ENCODE assay signal across 21 cellular contexts in the genomic region with DNA sequence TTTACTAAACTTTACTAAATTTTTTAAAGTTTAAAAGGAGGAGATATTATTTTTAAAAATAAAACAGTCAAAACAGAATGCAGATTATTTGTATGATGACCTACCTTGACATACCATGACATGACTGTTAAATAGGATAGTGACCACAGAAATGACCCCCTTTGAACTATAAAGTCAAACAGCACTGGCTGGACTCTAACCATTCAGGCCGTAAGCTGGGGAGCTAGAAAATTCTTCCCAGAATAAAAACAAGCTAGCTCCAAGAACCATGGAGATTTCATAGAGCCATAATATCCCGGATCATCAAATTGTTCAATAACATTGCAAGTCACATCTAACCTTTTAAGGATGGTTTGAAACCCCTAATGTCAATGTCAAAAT. TPM values are rescaled to one million over a fixed set of nuclear protein-coding genes. Genes with fewer than 3 reads are reported as not detected.
DNase-seq lines count a peak whose midpoint lies in the region; ATAC-seq and TF ChIP-seq lines count a peak whose summit lies in the region.
"Had no signal": no experiment of that assay in that cellular context is flagged by ENCODE, and none has a peak within 500 bp of the region (broad histone marks: within the 10 kb centered on the region; RNA-seq: fewer than 3 reads in every experiment).

No MANE protein-coding gene starts in this region.

- TF ChIP-seq CTCF in CD14-positive monocyte (IDR thresholded peaks at IDR 0.05), result no peak
- TF ChIP-seq CTCF in prostate gland (IDR thresholded peaks at IDR 0.05), result no peak

- peak overlapping the region; percentile 3; the same call in 1 of the 2 replicates for H3K4me3 ChIP-seq in Karpas-422 (ENCODE audit: low read length)
- H3K4me3 ChIP-seq in prostate gland, result no peak overlapping the region

- H3K27me3 Mint-ChIP-seq in CD14-positive monocyte (ENCODE audit: low read depth in 3 of 3) (no peaks in the 10 kb centered on the region), naive B cell (no peaks in the 10 kb centered on the region)
- no peaks in the 10 kb centered on the region for H3K27me3 Mint-ChIP-seq in activated T-helper 17 cell treated with anti-CD3 and anti-CD28 coated beads, Interleukin-2, amount 50 U/mL, for 72 hours

- H3K27me3 ChIP-seq in Karpas-422 (ENCODE audit: low read length) (no peaks in the 10 kb centered on the region), prostate gland (replicated peaks; ENCODE audit: insufficient read depth) (no peaks in the 10 kb centered on the region)

- H3K9me2 ChIP-seq in Karpas-422 (replicated peaks; ENCODE audit: insufficient read depth, low read length), result no peaks in the 10 kb centered on the region
- H3K9me2 ChIP-seq: SK-N-SH had no signal

- H3K27ac Mint-ChIP-seq in CD14-positive monocyte (peak overlapping the region; percentile 90 to 97 (median 94)), naive B cell (peak overlapping the region in 5 of 6 donors; percentile 53 to 94 (median 82))
- no peak overlapping the region for H3K27ac Mint-ChIP-seq in activated T-helper 17 cell treated with anti-CD3 and anti-CD28 coated beads, Interleukin-2, amount 50 U/mL, for 72 hours

- ATAC-seq in activated T-helper 17 cell treated with anti-CD3 and anti-CD28 coated beads, Interleukin-2, amount 50 U/mL, for 72 hours (replicated peaks), result no peak
- no peak for ATAC-seq in naive B cell (ENCODE audit: low read depth in 2 of 2)
- ATAC-seq: PC-3 had no signal

- H3K4me1 ChIP-seq in Karpas-422 (ENCODE audit: low read length), result peaks cover 24% of the 10 kb centered on the region
- H3K4me1 ChIP-seq in prostate gland (replicated peaks), result no peaks in the 10 kb centered on the region

- H3K9me3 Mint-ChIP-seq in CD14-positive monocyte, result no peaks in the 10 kb centered on the region
- H3K9me3 Mint-ChIP-seq in activated T-helper 17 cell treated with anti-CD3 and anti-CD28 coated beads, Interleukin-2, amount 50 U/mL, for 72 hours, result no peaks in the 10 kb centered on the region
- H3K9me3 Mint-ChIP-seq in naive B cell, result peaks cover 0 to 6% (median 0%) of the 10 kb centered on the region in 7 donors

- peak overlapping the region; percentile 57 for H3K4me2 ChIP-seq in Karpas-422 (ENCODE audit: low read depth, low read length, poor library complexity, severe bottlenecking)
- H3K4me2 ChIP-seq: KMS-11, SK-N-SH had no signal

- H3K4me3 Mint-ChIP-seq in CD14-positive monocyte, result peak overlapping the region in 1 of 2 donors; percentile 70
- peak overlapping the region; percentile 54 for H3K4me3 Mint-ChIP-seq in activated T-helper 17 cell treated with anti-CD3 and anti-CD28 coated beads, Interleukin-2, amount 50 U/mL, for 72 hours
- H3K4me3 Mint-ChIP-seq in naive B cell, result peak overlapping the region in 6 of 8 donors; percentile 56 to 82 (median 71)

- WGBS in prostate gland, result 98% methylated on average over 2 of the region's 2 CpGs

- H3K36me3 Mint-ChIP-seq in CD14-positive monocyte (no peaks in the 10 kb centered on the region), naive B cell (no peaks in the 10 kb centered on the region)
- no peaks in the 10 kb centered on the region for H3K36me3 Mint-ChIP-seq in activated T-helper 17 cell treated with anti-CD3 and anti-CD28 coated beads, Interleukin-2, amount 50 U/mL, for 72 hours (ENCODE audit: low read depth)

- no peak for TF ChIP-seq POLR2A in prostate gland (IDR thresholded peaks at IDR 0.05)

- intact Hi-C loops in CD14-positive monocyte (cut with micrococcal nuclease), result loop anchor here (5.0 to 10.0 kb wide), 2 partner anchors 47 to 55 kb away; a partner anchor contains a TSS
- intact Hi-C loops in prostate gland (cut with DNase I), result no loop called here

- H4K20me1 ChIP-seq in Karpas-422 (ENCODE audit: insufficient read depth, low read depth, low read length), result peaks cover 74% of the 10 kb centered on the region

- H3K27ac ChIP-seq in Karpas-422 (ENCODE audit: low read length), result peak overlapping the region; percentile 54; the same call in 1 of the 2 replicates
- no peak overlapping the region for H3K27ac ChIP-seq in prostate gland
- H3K27ac ChIP-seq: C4-2B, KMS-11 had no signal

- H3K9me3 ChIP-seq in Karpas-422 (ENCODE audit: low read length) (no peaks in the 10 kb centered on the region), prostate gland (no peaks in the 10 kb centered on the region)
- H3K9me3 ChIP-seq: SK-N-SH had no signal

- no peak overlapping the region for H2AFZ ChIP-seq in Karpas-422 (ENCODE audit: low read length)

- H3K4me1 Mint-ChIP-seq in CD14-positive monocyte (peaks cover 48% of the 10 kb centered on the region), naive B cell (peaks cover 38 to 52% (median 42%) of the 10 kb centered on the region in 3 donors)
- H3K4me1 Mint-ChIP-seq in activated T-helper 17 cell treated with anti-CD3 and anti-CD28 coated beads, Interleukin-2, amount 50 U/mL, for 72 hours, result peaks cover 26% of the 10 kb centered on the region

- DNase-seq in CD14-positive monocyte (ENCODE audit: low spot score), result no peak
- DNase-seq in Karpas-422, result no peak
- DNase-seq in naive B cell, result no peak
- DNase-seq in MV-4-11 (lab: John Stamatoyannopoulos, UW), result no peak
- no peak for DNase-seq in DMS114 treated with DMSO at 0.1 percent for 48 hours (lab: John Stamatoyannopoulos, UW; ENCODE audit: unreplicated experiment)
- no peak for DNase-seq in prostate gland (ENCODE audit: low spot score)
- no peak for DNase-seq in NOMO-1 (lab: John Stamatoyannopoulos, UW; ENCODE audit: unreplicated experiment in 2 of 2)
- DNase-seq: ACHN, DMS79 treated with DMSO at 0.1 percent for 48 hours, GOT3, HCEC 1CT, NCI-H1694, NCI-H2081, NCI-H2171 treated with DMSO at 0.1 percent for 48 hours, NCI-H526, PC-3, SHP77, SK-N-SH had no signal

- H3K36me3 ChIP-seq in Karpas-422 (ENCODE audit: insufficient read depth, low read length) (no peaks in the 10 kb centered on the region), prostate gland (no peaks in the 10 kb centered on the region)

- H3K79me2 ChIP-seq in Karpas-422 (ENCODE audit: low read length), result no peaks in the 10 kb centered on the region

- H3K9ac ChIP-seq in Karpas-422 (ENCODE audit: low read length), result no peak overlapping the region
- H3K9ac ChIP-seq: KMS-11, SK-N-SH had no signal

RNA-seq across cellular contexts. Expression of a gene that starts 50.3 kb away (rescaled TPM):
- 10 to 100 TPM in 1 of 2 donors, 1 to 10 TPM in 1; 7.9 to 10.1 TPM for polyA plus RNA-seq in CD14-positive monocyte
- 5.5 and 7.8 TPM in 2 replicates for total RNA-seq in Karpas-422 (2014; rRNA removed; shearing (Covaris generic); ENCODE audit: low replicate concordance)
- total RNA-seq in activated T-helper 17 cell treated with anti-CD3 and anti-CD28 coated beads, Interleukin-2, amount 50 U/mL, for 72 hours, result 10 to 100 TPM; 30.0 to 46.2 TPM
- 10 to 100 TPM; 21.2 to 33.3 (median 27.8) TPM for polyA plus RNA-seq in naive B cell (ENCODE audit: low read depth in 6 of 6)
- total RNA-seq in prostate gland, result 10 to 100 TPM in 1 of 2 donors, 1 to 10 TPM in 1; 8.9 to 10.3 TPM
